ENCODE assay signal across 21 cellular contexts in the genomic region with DNA sequence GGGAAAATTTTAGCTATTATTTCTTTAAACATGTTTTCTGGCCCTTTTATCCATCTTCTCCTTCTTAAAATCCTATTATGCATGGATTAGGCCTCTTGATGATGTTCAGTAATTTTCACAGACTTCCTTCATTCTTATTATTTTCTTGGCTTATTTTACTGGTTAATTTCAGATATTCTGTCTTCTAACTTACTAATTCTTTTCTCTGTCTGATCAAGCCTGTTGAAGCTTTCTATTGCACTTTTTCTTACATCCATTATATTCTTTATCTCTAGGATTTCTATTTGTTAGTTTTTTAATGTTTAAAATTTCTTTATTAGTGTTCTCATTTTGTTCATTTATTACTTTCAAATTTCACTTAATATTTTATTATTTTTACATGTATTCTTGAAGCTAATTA.
"Had no signal": no experiment of that assay in that cellular context is flagged by ENCODE, and none has a peak within 500 bp of the region (broad histone marks: within the 10 kb centered on the region; RNA-seq: fewer than 3 reads in every experiment).

No MANE protein-coding gene starts in this region.

- H3K27me3 Mint-ChIP-seq: IgD-negative memory B cell, T-cell had no signal

- ATAC-seq: T-cell had no signal

- H3K36me3 Mint-ChIP-seq: IgD-negative memory B cell, T-cell had no signal

- H3K4me3 Mint-ChIP-seq: IgD-negative memory B cell, T-cell had no signal

- DNase-seq: Karpas-422, KG1, MM.1S, NCI-H1092 treated with DMSO at 0.1 percent for 48 hours, NCI-H1436, NCI-H187, NCI-H2029, NCI-H2081 treated with DMSO at 0.1 percent for 48 hours, NCI-H2171, NCI-H226, NCI-H446, NCI-H510A, NCI-H524 treated with DMSO at 0.1 percent for 48 hours, NCI-H69, NCI-H774, SHP77, SK-N-SH, SW 1271, T-cell had no signal

- H3K27ac ChIP-seq: RWPE1 had no signal

- H3K4me1 Mint-ChIP-seq: IgD-negative memory B cell, T-cell had no signal

- H3K27ac Mint-ChIP-seq: IgD-negative memory B cell, T-cell had no signal
